8 cellular contexts compared by ENCODE assay signal in the genomic region with DNA sequence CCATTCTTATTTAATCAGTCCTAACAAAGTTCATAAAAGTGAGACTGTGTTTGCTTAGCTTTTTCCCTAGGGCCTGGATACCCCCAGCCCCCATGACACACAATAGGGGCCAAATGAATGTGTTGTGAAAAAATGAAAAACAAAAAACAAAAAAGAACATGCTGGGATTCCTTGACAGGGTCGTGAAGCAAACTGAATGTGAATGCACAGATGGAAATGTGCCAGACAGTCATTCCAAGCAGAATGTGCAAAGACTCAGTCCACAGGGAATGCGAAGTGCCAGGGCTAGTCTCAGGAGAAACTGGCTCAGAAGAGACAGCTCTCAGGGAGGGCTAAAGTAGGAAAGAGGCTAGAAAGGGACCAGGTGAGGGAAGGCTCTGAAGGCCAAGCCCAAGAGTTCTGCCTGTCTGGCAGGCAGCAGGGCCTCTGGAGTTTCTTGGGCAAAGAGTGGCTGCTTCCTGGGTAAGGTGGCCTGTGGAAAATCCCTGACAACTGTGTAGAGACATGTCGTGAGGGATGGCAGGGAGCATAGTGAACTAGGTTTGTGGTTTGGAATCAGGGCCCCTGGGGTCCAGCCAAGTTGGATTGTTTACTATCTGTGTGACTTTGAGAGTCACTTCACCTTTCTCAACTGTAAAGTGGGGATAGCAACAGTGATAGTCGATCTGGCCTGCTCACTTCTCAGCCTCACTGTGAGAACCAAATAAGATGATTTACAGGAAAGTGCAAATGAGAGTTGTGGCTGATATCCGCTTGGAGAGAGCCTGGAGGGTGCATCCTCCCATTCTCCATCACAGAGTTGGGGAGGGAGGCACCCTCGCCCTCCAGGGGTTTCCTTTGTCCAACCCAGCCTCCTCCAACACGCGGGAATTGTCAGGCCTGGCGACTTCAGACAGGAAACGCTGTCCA. TPM values are rescaled to one million over a fixed set of nuclear protein-coding genes. Genes with fewer than 3 reads are reported as not detected.
DNase-seq lines count a peak whose midpoint lies in the region; TF ChIP-seq lines count a peak whose summit lies in the region.

No MANE protein-coding gene starts in this region.

- H3K14ac ChIP-seq in trophoblast cell (ENCODE audit: low read length), result no peak overlapping the region

- H3K9me3 Mint-ChIP-seq in endothelial cell (ENCODE audit: unreplicated experiment), result no peaks in the 10 kb centered on the region

- no peaks in the 10 kb centered on the region for H3K36me3 ChIP-seq in trophoblast cell (ENCODE audit: control insufficient read depth in 1 of 2, insufficient read depth in 2 of 2, low read length in 2 of 2)

- DNase-seq in NCI-H748 (lab: John Stamatoyannopoulos, UW; ENCODE audit: unreplicated experiment) (peak; percentile 39), NCI-H748 treated with DMSO at 0.1 percent for 48 hours (lab: John Stamatoyannopoulos, UW) (no peak), RPMI7951 (ENCODE audit: low read depth) (peak; percentile 28), endothelial cell (ENCODE audit: low spot score) (no peak), trophoblast cell (peak; percentile 56 to 78), hypothalamus (lab: John Stamatoyannopoulos, UW) (no peak), activated gamma-delta T cell treated with Interleukin-2 at 50 U/mL for 16 hours (no peak)
- no peak for DNase-seq in activated effector memory CD4-positive, alpha-beta T cell treated with Interleukin-2 at 50 U/mL for 16 hours

- H3K23ac ChIP-seq in trophoblast cell (ENCODE audit: low read length), result no peak overlapping the region

- no peak overlapping the region for H3K4ac ChIP-seq in trophoblast cell (ENCODE audit: low read depth, low read length)

- no peak overlapping the region for H2BK5ac ChIP-seq in trophoblast cell (ENCODE audit: low read depth, low read length, poor library complexity)

- H3K4me1 ChIP-seq in trophoblast cell (ENCODE audit: control insufficient read depth in 1 of 2, insufficient read depth in 2 of 2, low read length in 2 of 2), result peaks cover 18 to 27% of the 10 kb centered on the region in 2 experiments

- peaks cover 7% of the 10 kb centered on the region for H3K79me1 ChIP-seq in trophoblast cell (ENCODE audit: low read length)

- peak overlapping the region; percentile 80 for H2AFZ ChIP-seq in trophoblast cell (ENCODE audit: insufficient read depth, low read length, poor library complexity)

- H4K8ac ChIP-seq in trophoblast cell (ENCODE audit: low read depth, low read length), result peak overlapping the region; percentile 41

- H2BK12ac ChIP-seq in trophoblast cell (ENCODE audit: low read length), result no peak overlapping the region

- peaks cover 4% of the 10 kb centered on the region for H3K79me2 ChIP-seq in trophoblast cell (ENCODE audit: control insufficient read depth, insufficient read depth, low read length, poor library complexity)

- WGBS in trophoblast cell (ENCODE audit: extremely low coverage, insufficient coverage, insufficient read length), result no CpG with 5 or more reads among the region's 10 CpGs

- peaks cover 18% of the 10 kb centered on the region for H3K36me3 Mint-ChIP-seq in endothelial cell (ENCODE audit: low read depth, unreplicated experiment)

- peak overlapping the region; percentile 96 for H3K27ac Mint-ChIP-seq in endothelial cell (ENCODE audit: unreplicated experiment)

- no peak overlapping the region for H4K12ac ChIP-seq in trophoblast cell (ENCODE audit: low read depth, low read length)

- peak overlapping the region; percentile 9 for H3K27ac ChIP-seq in trophoblast cell (ENCODE audit: low read depth, low read length)

- peak overlapping the region; percentile 97 for H3K4me2 ChIP-seq in trophoblast cell (ENCODE audit: low read length)

- peaks cover 58% of the 10 kb centered on the region for H3K4me1 Mint-ChIP-seq in endothelial cell (ENCODE audit: unreplicated experiment)

- H3K9me3 ChIP-seq in trophoblast cell (ENCODE audit: insufficient read depth, low read depth, low read length), result no peaks in the 10 kb centered on the region

- H3K4me3 ChIP-seq in trophoblast cell (ENCODE audit: low read depth, low read length), result no peak overlapping the region

- TF ChIP-seq CTCF in endothelial cell (IDR thresholded peaks at IDR 0.05; ENCODE audit: unreplicated experiment), result no peak

- H3K27me3 Mint-ChIP-seq in endothelial cell (ENCODE audit: unreplicated experiment), result peaks cover 19% of the 10 kb centered on the region

- H3K9ac ChIP-seq in trophoblast cell (ENCODE audit: low read length), result no peak overlapping the region

- H4K91ac ChIP-seq in trophoblast cell (ENCODE audit: low read depth, low read length), result no peak overlapping the region

- H3K4me3 Mint-ChIP-seq in endothelial cell (ENCODE audit: unreplicated experiment), result peak overlapping the region; percentile 87

- no peak overlapping the region for H3K18ac ChIP-seq in trophoblast cell (ENCODE audit: low read length)

- H3K27me3 ChIP-seq in trophoblast cell (ENCODE audit: insufficient read depth, low read length), result no peaks in the 10 kb centered on the region

- no peak overlapping the region for H2AK5ac ChIP-seq in trophoblast cell (ENCODE audit: low read length)

- H2BK120ac ChIP-seq in trophoblast cell (ENCODE audit: insufficient read depth, low read length, poor library complexity), result no peak overlapping the region

RNA-seq across cellular contexts. Expression of a gene that starts 1.2 kb away (rescaled TPM):
- total RNA-seq in RPMI7951 (2014; rRNA removed; shearing (Covaris generic)), result 30.6 and 31.8 TPM in 2 replicates
- 382 TPM for total RNA-seq in endothelial cell (ENCODE audit: unreplicated experiment)
- polyA plus RNA-seq in trophoblast cell (2013), result 16.6 and 17.0 TPM in 2 replicates

RNA-seq across cellular contexts. Expression of a gene that starts 13.6 kb away (rescaled TPM):
- total RNA-seq in RPMI7951 (2014; rRNA removed; shearing (Covaris generic)), result 4.7 and 5.8 TPM in 2 replicates
- total RNA-seq in endothelial cell (ENCODE audit: unreplicated experiment), result 25.2 TPM
- polyA plus RNA-seq in trophoblast cell (2013), result 16.4 and 16.6 TPM in 2 replicates

RNA-seq across cellular contexts. Expression of a gene that starts 16.3 kb away (rescaled TPM):
- not detected in 2 replicates for total RNA-seq in RPMI7951 (2014; rRNA removed; shearing (Covaris generic))
- total RNA-seq in endothelial cell (ENCODE audit: unreplicated experiment), result not detected
- 0.22 and 0.26 TPM in 2 replicates for polyA plus RNA-seq in trophoblast cell (2013)

RNA-seq across cellular contexts. Expression of a gene that starts 16.3 kb away (rescaled TPM):
- total RNA-seq in RPMI7951 (2014; rRNA removed; shearing (Covaris generic)), result not detected in 2 replicates
- total RNA-seq in endothelial cell (ENCODE audit: unreplicated experiment), result 2.8 TPM
- polyA plus RNA-seq in trophoblast cell (2013), result 0.55 and 0.56 TPM in 2 replicates

RNA-seq across cellular contexts. Expression of a gene that starts 28.7 kb away (rescaled TPM):
- total RNA-seq in RPMI7951 (2014; rRNA removed; shearing (Covaris generic)), result 0.48 and 0.68 TPM in 2 replicates
- total RNA-seq in endothelial cell (ENCODE audit: unreplicated experiment), result 9.6 TPM
- 2.5 and 2.7 TPM in 2 replicates for polyA plus RNA-seq in trophoblast cell (2013)

Comparison
In these comparisons a context has a peak if more than half of its experiments do, and no peak if none do; other contexts are left out.
1. DNase-seq: peak in NCI-H748 (single experiment), RPMI7951 (single experiment) and trophoblast cell (2 of 2); none in NCI-H748 treated with DMSO at 0.1 percent for 48 hours (single experiment), endothelial cell (single experiment), activated effector memory CD4-positive, alpha-beta T cell treated with Interleukin-2 at 50 U/mL for 16 hours (single experiment), hypothalamus (0 of 51) and activated gamma-delta T cell treated with Interleukin-2 at 50 U/mL for 16 hours (single experiment).
2. RNA of a gene that starts 1.2 kb away (total RNA-seq): 382 TPM in endothelial cell (single experiment); 30.6 to 31.8 TPM in RPMI7951; every median in the first group is over 10 times any median in the second.